1 cellular context compared by ENCODE assay signal in genomic region chr5:38115318-38115827, GRCh38.
TF ChIP-seq lines count a peak whose summit lies in the region.

No MANE protein-coding gene starts in this region.

TF ChIP-seq in HepG2, 621 proteins besides CTCF, POLR2A, EP300 and RAD21 (continued from another document and continues in another):
- TF ChIP-seq TFDP1 (CRISPR knock-in tag; IDR thresholded peaks at IDR 0.05; ENCODE audit: borderline replicate concordance): peak; percentile 93; the same call in 1 of the 2 replicates
- no peak for TF ChIP-seq ZNF230 (CRISPR knock-in tag; IDR thresholded peaks at IDR 0.05)
- no peak for TF ChIP-seq CHD4 (IDR thresholded peaks at IDR 0.05; ENCODE audit: borderline replicate concordance, low read length)
- TF ChIP-seq ZNF841 (CRISPR knock-in tag; IDR thresholded peaks at IDR 0.05; ENCODE audit: borderline replicate concordance): no peak
- TF ChIP-seq ZNF800 (CRISPR knock-in tag; IDR thresholded peaks at IDR 0.05): no peak
- no peak for TF ChIP-seq MXD4 (CRISPR knock-in tag; IDR thresholded peaks at IDR 0.05)
- peak; percentile 25; the same call in 1 of the 2 replicates for TF ChIP-seq ZNF430 (CRISPR knock-in tag; IDR thresholded peaks at IDR 0.05)
- TF ChIP-seq KMT2B (CRISPR knock-in tag; IDR thresholded peaks at IDR 0.05): 0 out of 2 replicates have a peak, but pooled peaks have one; percentile 42
- TF ChIP-seq KDM4B (CRISPR knock-in tag; IDR thresholded peaks at IDR 0.05): no peak
- no peak for TF ChIP-seq ZNF432 (CRISPR knock-in tag; IDR thresholded peaks at IDR 0.05; ENCODE audit: borderline replicate concordance)
- no peak for TF ChIP-seq ZNF362 (CRISPR knock-in tag; IDR thresholded peaks at IDR 0.05; ENCODE audit: borderline replicate concordance)
- TF ChIP-seq SKIL (CRISPR knock-in tag; IDR thresholded peaks at IDR 0.05; ENCODE audit: borderline replicate concordance): no peak
- TF ChIP-seq HOXA3 (CRISPR knock-in tag; IDR thresholded peaks at IDR 0.05): peak; percentile 11; the same call in 1 of the 2 replicates
- no peak for TF ChIP-seq HMGXB3 (CRISPR knock-in tag; IDR thresholded peaks at IDR 0.05; ENCODE audit: borderline replicate concordance)
- TF ChIP-seq TAF1 (CRISPR knock-in tag; IDR thresholded peaks at IDR 0.05): peak; percentile 30; the same call in 1 of the 2 replicates
- TF ChIP-seq ETV5 (CRISPR knock-in tag; IDR thresholded peaks at IDR 0.05; ENCODE audit: borderline replicate concordance): peak; percentile 43; the same call in 1 of the 2 replicates
- peak; percentile 73; the same call in 1 of the 2 replicates for TF ChIP-seq ZMYM3 (CRISPR knock-in tag; IDR thresholded peaks at IDR 0.05)
- no peak for TF ChIP-seq ZBTB44 (CRISPR knock-in tag; IDR thresholded peaks at IDR 0.05)
- TF ChIP-seq SAP130 (CRISPR knock-in tag; IDR thresholded peaks at IDR 0.05; ENCODE audit: low read depth): peak; percentile 48
- TF ChIP-seq ZNF777 (CRISPR knock-in tag; IDR thresholded peaks at IDR 0.05): no peak
- peak; percentile 52; the same call in 1 of the 2 replicates for TF ChIP-seq ZNF556 (CRISPR knock-in tag; IDR thresholded peaks at IDR 0.05; ENCODE audit: borderline replicate concordance)
- TF ChIP-seq FLYWCH1 (CRISPR knock-in tag; IDR thresholded peaks at IDR 0.05): no peak
- TF ChIP-seq MIER3 (CRISPR knock-in tag; IDR thresholded peaks at IDR 0.05; ENCODE audit: borderline replicate concordance): no peak
- TF ChIP-seq SOX13 (IDR thresholded peaks at IDR 0.05): peak; percentile 78
- peak in 1 of 2 experiments; percentile 98; a peak in 2 of 4 replicates for TF ChIP-seq SOX13 (CRISPR knock-in tag; conservative IDR thresholded peaks at IDR 0.05 in 1 of 2, IDR thresholded peaks at IDR 0.05 in 1 of 2)
- TF ChIP-seq ZFP90 (CRISPR knock-in tag; IDR thresholded peaks at IDR 0.05; ENCODE audit: borderline replicate concordance): no peak
- peak; percentile 50; the same call in 1 of the 2 replicates for TF ChIP-seq RCOR2 (CRISPR knock-in tag; IDR thresholded peaks at IDR 0.05)
- TF ChIP-seq HBP1 (CRISPR knock-in tag; IDR thresholded peaks at IDR 0.05; ENCODE audit: low read depth): no peak
- TF ChIP-seq ZNF121 (CRISPR knock-in tag; IDR thresholded peaks at IDR 0.05): no peak
- no peak for TF ChIP-seq FOXA1 (IDR thresholded peaks at IDR 0.05)
- peak; percentile 55; the same call in 1 of the 2 replicates for TF ChIP-seq FOXA1 (CRISPR knock-in tag; IDR thresholded peaks at IDR 0.05)
- TF ChIP-seq SMAD9 (CRISPR knock-in tag; IDR thresholded peaks at IDR 0.05): no peak
- no peak for TF ChIP-seq ZNF770 (CRISPR knock-in tag; IDR thresholded peaks at IDR 0.05)
- no peak for TF ChIP-seq ZNF329 (CRISPR knock-in tag; IDR thresholded peaks at IDR 0.05; ENCODE audit: low read depth)
- TF ChIP-seq ZSCAN5A (CRISPR knock-in tag; IDR thresholded peaks at IDR 0.05; ENCODE audit: borderline replicate concordance): no peak; the same call in 1 of the 2 replicates
- no peak for TF ChIP-seq RBM22 (optimal IDR thresholded peaks at IDR 0.05; ENCODE audit: low read length)
- TF ChIP-seq REPIN1 (CRISPR knock-in tag; IDR thresholded peaks at IDR 0.05; ENCODE audit: borderline replicate concordance, low read depth): peak; percentile 18; the same call in 1 of the 2 replicates
- TF ChIP-seq ARID5B (CRISPR knock-in tag; IDR thresholded peaks at IDR 0.05): peak; percentile 87
